In the genomic region with DNA sequence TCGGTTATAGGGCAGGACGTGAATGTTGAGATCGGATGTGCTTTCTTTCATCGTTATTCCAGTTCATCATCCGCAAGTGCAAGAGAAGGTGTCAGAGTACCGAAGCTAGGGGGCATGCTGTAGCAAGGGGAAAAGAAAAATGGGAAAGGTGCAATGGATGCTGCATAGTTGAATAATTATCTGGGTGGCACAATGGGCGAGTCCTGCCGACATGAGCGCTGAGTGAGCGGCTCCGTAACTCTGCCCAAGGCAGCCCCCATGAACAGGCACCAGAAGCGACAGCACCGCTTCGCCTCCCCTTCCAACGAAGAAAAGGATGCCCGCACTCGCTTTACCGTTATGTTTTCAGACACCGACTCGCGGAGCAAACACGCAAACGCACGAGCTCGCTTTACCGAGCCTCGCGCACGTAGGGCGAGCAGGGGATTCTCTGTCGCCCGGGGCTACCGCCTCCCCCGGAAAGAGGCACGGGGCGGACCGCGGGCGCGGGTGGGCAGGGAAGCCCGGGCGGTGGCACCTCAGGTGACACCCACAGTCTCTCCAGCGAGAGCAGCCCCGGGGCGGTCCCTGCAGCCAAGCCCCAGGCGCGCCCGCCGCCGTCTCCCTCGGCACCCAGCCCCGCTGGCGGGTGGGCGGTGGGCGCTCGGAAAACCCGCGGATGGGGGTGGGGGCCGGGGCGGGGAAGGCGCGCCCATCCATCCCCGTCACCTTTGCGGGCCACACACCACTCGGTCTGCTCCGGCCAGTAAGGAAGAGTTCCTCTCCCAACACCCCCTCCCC, we compare ENCODE assay signal across 8 cellular contexts. TPM values are rescaled to one million over a fixed set of nuclear protein-coding genes. Genes with fewer than 3 reads are reported as not detected.
DNase-seq lines count a peak whose midpoint lies in the region; ATAC-seq and TF ChIP-seq lines count a peak whose summit lies in the region.

No MANE protein-coding gene starts in this region.

- 0 to 1% (median 1%) methylated on average over 25 to 66 of the region's 66 CpGs for WGBS in heart left ventricle, 4 donors
- 0 to 1% methylated on average over 18 to 52 of the region's 66 CpGs for WGBS in tibial nerve, 2 donors

- no peak overlapping the region for H3K4me3 Mint-ChIP-seq in Caco-2 (ENCODE audit: unreplicated experiment)
- peak overlapping the region; percentile 81 for H3K4me3 Mint-ChIP-seq in activated naive CD8-positive, alpha-beta T cell treated with anti-CD3 and anti-CD28 coated beads, Interleukin-2, amount 50 U/mL, for 24 hours

- peak; percentile 33 to 43 for DNase-seq in Caco-2
- DNase-seq in H4 (ENCODE audit: low spot score), result peak; percentile 63
- peak; percentile 73 for DNase-seq in NCI-H1105 (lab: John Stamatoyannopoulos, UW)
- DNase-seq in activated naive CD8-positive, alpha-beta T cell treated with anti-CD3 and anti-CD28 coated beads, Interleukin-2, amount 50 U/mL, for 24 hours, result peak; percentile 67
- DNase-seq in heart left ventricle, result peak; percentile 25 to 64 (median 34)
- DNase-seq in tibial nerve (ENCODE audit: low spot score in 2 of 2), result peak; percentile 12 to 54

- intact Hi-C loops in Caco-2 (cut with micrococcal nuclease; ENCODE audit: unreplicated experiment), result loop anchor here (1.0 kb wide), 2 partner anchors 163 to 211 kb away; no protein-coding TSS in a partner anchor
- intact Hi-C loops in heart left ventricle (cut with DNase I), result loop anchor here (2.0 to 5.0 kb wide), 2 partner anchors 212 to 213 kb away; no protein-coding TSS in a partner anchor

- H3K4me1 ChIP-seq in Caco-2, result 0 out of 2 replicates have a peak, but pooled peaks cover 3% of the 10 kb centered on the region
- peaks cover 5 to 37% (median 30%) of the 10 kb centered on the region in 12 donors for H3K4me1 ChIP-seq in heart left ventricle
- peaks cover 18% of the 10 kb centered on the region for H3K4me1 ChIP-seq in parathyroid adenoma
- peaks cover 0 to 37% (median 25%) of the 10 kb centered on the region in 4 donors for H3K4me1 ChIP-seq in tibial nerve

- peaks cover 12% of the 10 kb centered on the region; the same call in 1 of the 2 replicates for H4K20me1 ChIP-seq in SU-DHL-6 (ENCODE audit: low read depth, low read length)

- H3K27ac ChIP-seq in SU-DHL-6 (ENCODE audit: low read depth, low read length) (peak overlapping the region; percentile 46), heart left ventricle (peak overlapping the region in 9 of 12 donors; percentile 36 to 92 (median 66)), parathyroid adenoma (peak overlapping the region; percentile 74), tibial nerve (peak overlapping the region; percentile 71 to 84 (median 80))

- H3K9me2 ChIP-seq in SU-DHL-6 (replicated peaks; ENCODE audit: insufficient read depth, low read length), result no peaks in the 10 kb centered on the region

- CTCF ChIA-PET in Caco-2 (lab: Charles Lee), result interaction anchor here (0.7 to 2.0 kb wide), 4 partner anchors 163 to 213 kb away, joined by 3 to 10 read pairs (median 5); no protein-coding TSS in a partner anchor

- POLR2A ChIA-PET in Caco-2 (lab: Charles Lee), result no interaction called here

- peak in 1 of 2 donors; percentile 27 for TF ChIP-seq EP300 in tibial nerve (IDR thresholded peaks at IDR 0.05)

- H3K9ac ChIP-seq in SU-DHL-6 (ENCODE audit: low read length) (peak overlapping the region; percentile 77), parathyroid adenoma (no peak overlapping the region)

- H3K9me3 ChIP-seq in Caco-2 (no peaks in the 10 kb centered on the region), SU-DHL-6 (ENCODE audit: insufficient read depth, low read length) (no peaks in the 10 kb centered on the region), heart left ventricle (no peaks in the 10 kb centered on the region), parathyroid adenoma (ENCODE audit: control insufficient read depth, low read length) (no peaks in the 10 kb centered on the region), tibial nerve (no peaks in the 10 kb centered on the region)

- peak overlapping the region; percentile 70 for H3K4me3 ChIP-seq in Caco-2 (ENCODE audit: low read depth, low read length)
- peak overlapping the region; percentile 89 for H3K4me3 ChIP-seq in SU-DHL-6 (ENCODE audit: insufficient read depth, low read length, poor library complexity, severe bottlenecking)
- H3K4me3 ChIP-seq in heart left ventricle, result peak overlapping the region; percentile 60 to 97 (median 82)
- peak overlapping the region; percentile 87 for H3K4me3 ChIP-seq in parathyroid adenoma (ENCODE audit: low read depth, low read length)
- H3K4me3 ChIP-seq in tibial nerve, result peak overlapping the region; percentile 64 to 97 (median 90)

- TF ChIP-seq POLR2A in heart left ventricle (IDR thresholded peaks at IDR 0.05) (no peak), tibial nerve (IDR thresholded peaks at IDR 0.05) (no peak)

- H3K9me3 Mint-ChIP-seq in Caco-2 (ENCODE audit: unreplicated experiment), result no peaks in the 10 kb centered on the region
- H3K9me3 Mint-ChIP-seq in activated naive CD8-positive, alpha-beta T cell treated with anti-CD3 and anti-CD28 coated beads, Interleukin-2, amount 50 U/mL, for 24 hours, result no peaks in the 10 kb centered on the region

- H3K27ac Mint-ChIP-seq in Caco-2 (ENCODE audit: unreplicated experiment), result no peak overlapping the region
- peak overlapping the region; percentile 33 for H3K27ac Mint-ChIP-seq in activated naive CD8-positive, alpha-beta T cell treated with anti-CD3 and anti-CD28 coated beads, Interleukin-2, amount 50 U/mL, for 24 hours

- H3K4me1 Mint-ChIP-seq in Caco-2 (ENCODE audit: low read depth, unreplicated experiment), result no peaks in the 10 kb centered on the region
- H3K4me1 Mint-ChIP-seq in activated naive CD8-positive, alpha-beta T cell treated with anti-CD3 and anti-CD28 coated beads, Interleukin-2, amount 50 U/mL, for 24 hours, result peaks cover 4% of the 10 kb centered on the region

- 0 out of 2 replicates have a peak, but pooled peaks cover 4% of the 10 kb centered on the region for H3F3A ChIP-seq in SU-DHL-6 (ENCODE audit: insufficient read depth)

- H2AFZ ChIP-seq in SU-DHL-6 (ENCODE audit: low read depth, low read length, severe bottlenecking) (peak overlapping the region; percentile 92), parathyroid adenoma (peak overlapping the region; percentile 99)

- peaks cover 6% of the 10 kb centered on the region for H3K36me3 Mint-ChIP-seq in Caco-2 (ENCODE audit: insufficient read depth, unreplicated experiment)
- no peaks in the 10 kb centered on the region for H3K36me3 Mint-ChIP-seq in activated naive CD8-positive, alpha-beta T cell treated with anti-CD3 and anti-CD28 coated beads, Interleukin-2, amount 50 U/mL, for 24 hours (ENCODE audit: low read depth)

- H3K27me3 ChIP-seq in Caco-2 (replicated peaks; ENCODE audit: control insufficient read depth, insufficient read depth, low read length), result no peaks in the 10 kb centered on the region
- H3K27me3 ChIP-seq in SU-DHL-6 (ENCODE audit: low read length), result no peaks in the 10 kb centered on the region
- no peaks in the 10 kb centered on the region for H3K27me3 ChIP-seq in heart left ventricle
- no peaks in the 10 kb centered on the region for H3K27me3 ChIP-seq in parathyroid adenoma (ENCODE audit: control insufficient read depth, insufficient read depth, low read length)
- H3K27me3 ChIP-seq in tibial nerve, result no peaks in the 10 kb centered on the region

- TF ChIP-seq CTCF in Caco-2 (IDR thresholded peaks at IDR 0.05; ENCODE audit: insufficient read depth in 1 of 2, low read depth in 1 of 2, low read length in 1 of 2, severe bottlenecking in 1 of 2, unreplicated experiment in 1 of 2) (peak; percentile 32 to 72), SU-DHL-6 (IDR thresholded peaks at IDR 0.05; ENCODE audit: insufficient read depth, low read length, poor library complexity, severe bottlenecking) (peak; percentile 38), heart left ventricle (IDR thresholded peaks at IDR 0.05) (peak; percentile 33 to 78 (median 58)), parathyroid adenoma (IDR thresholded peaks at IDR 0.05) (peak; percentile 68), tibial nerve (IDR thresholded peaks at IDR 0.05) (peak; percentile 44 to 65 (median 47))

- H3K27me3 Mint-ChIP-seq in Caco-2 (ENCODE audit: insufficient read depth, unreplicated experiment), result no peaks in the 10 kb centered on the region
- H3K27me3 Mint-ChIP-seq in activated naive CD8-positive, alpha-beta T cell treated with anti-CD3 and anti-CD28 coated beads, Interleukin-2, amount 50 U/mL, for 24 hours, result peaks cover 7% of the 10 kb centered on the region

- no TSS peak for BruUV-seq in Caco-2 (replicated peaks; lab: Mats Ljungman, UMichigan)

- H3K36me3 ChIP-seq in Caco-2 (ENCODE audit: control insufficient read depth, insufficient read depth, low read length), result no peaks in the 10 kb centered on the region
- H3K36me3 ChIP-seq in SU-DHL-6 (ENCODE audit: low read length), result no peaks in the 10 kb centered on the region
- H3K36me3 ChIP-seq in heart left ventricle, result no peaks in the 10 kb centered on the region
- H3K36me3 ChIP-seq in parathyroid adenoma (ENCODE audit: control insufficient read depth, insufficient read depth, low read length), result no peaks in the 10 kb centered on the region
- H3K36me3 ChIP-seq in tibial nerve, result no peaks in the 10 kb centered on the region

- peak overlapping the region; percentile 97 for H3K4me2 ChIP-seq in SU-DHL-6 (ENCODE audit: low read depth, low read length, poor library complexity, severe bottlenecking)
- peak overlapping the region; percentile 93 for H3K4me2 ChIP-seq in parathyroid adenoma (ENCODE audit: low read length)

- H3K79me2 ChIP-seq in SU-DHL-6 (ENCODE audit: insufficient read depth, low read length) (peaks cover 40% of the 10 kb centered on the region), parathyroid adenoma (peaks cover 32% of the 10 kb centered on the region)

- peak; percentile 53 for ATAC-seq in activated naive CD8-positive, alpha-beta T cell treated with anti-CD3 and anti-CD28 coated beads, Interleukin-2, amount 50 U/mL, for 24 hours
- ATAC-seq in heart left ventricle, result peak in 3 of 4 donors; percentile 27 to 44 (median 40)

RNA-seq across cellular contexts. Expression of a gene that starts 0.7 kb away (rescaled TPM):
- total RNA-seq in Caco-2 (2022), result 7.3 and 7.4 TPM in 2 replicates
- total RNA-seq in H4 (2014; rRNA removed; shearing (Covaris generic)), result 12.9 and 15.1 TPM in 2 replicates
- 1 to 10 TPM in 5 of 9 donors, under 1 TPM in 4; 0.54 to 4.2 (median 1.3) TPM for total RNA-seq in heart left ventricle
- 1 to 10 TPM in 1 of 2 donors, under 1 TPM in 1; 0.72 to 2.1 TPM for polyA plus RNA-seq in heart left ventricle
- 10 to 100 TPM in 1 of 4 donors, 1 to 10 TPM in 3; 8.0 to 11.7 (median 8.7) TPM for total RNA-seq in tibial nerve

RNA-seq across cellular contexts. Expression of a gene that starts 1.4 kb away (rescaled TPM):
- total RNA-seq in Caco-2 (2022) (22.7 and 23.2 TPM in 2 replicates), heart left ventricle (10 to 100 TPM in 8 of 9 donors, 1 to 10 TPM in 1; 9.8 to 23.5 (median 15.9) TPM), tibial nerve (10 to 100 TPM; 16.2 to 19.3 (median 16.5) TPM)
- 12.9 and 17.2 TPM in 2 replicates for total RNA-seq in H4 (2014; rRNA removed; shearing (Covaris generic))
- polyA plus RNA-seq in heart left ventricle, result 10 to 100 TPM in 1 of 2 donors, 1 to 10 TPM in 1; 5.8 to 10.5 TPM

Comparison
In these comparisons a context has a peak if more than half of its experiments do, and no peak if none do; other contexts are left out.
1. Peak in every context shown above with its lines: DNase-seq, ATAC-seq, H3K4me3 ChIP-seq and H3K27ac ChIP-seq.